In the genomic region with DNA sequence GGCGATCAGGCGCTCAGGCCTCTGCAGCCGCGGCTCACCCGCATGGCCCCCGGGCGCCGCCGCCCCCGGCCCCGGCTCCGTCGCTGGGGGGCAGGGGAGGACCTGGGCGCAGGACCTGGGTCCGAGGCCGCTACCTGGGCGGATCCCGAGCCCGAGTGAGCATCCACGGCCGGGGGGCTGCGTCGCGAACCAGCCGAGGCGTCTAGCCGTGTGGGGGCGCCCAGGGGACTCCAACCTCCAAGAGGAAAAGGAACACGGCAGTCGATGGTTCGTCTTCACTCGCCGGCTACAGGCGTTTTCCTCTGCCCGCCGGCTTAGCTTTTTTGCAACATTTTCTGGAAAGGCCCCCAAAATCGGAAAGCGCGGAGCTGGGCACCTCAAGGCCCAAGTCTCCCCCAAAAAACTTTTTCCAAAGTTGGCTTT, we compare ENCODE assay signal across 8 cellular contexts. TPM values are rescaled to one million over a fixed set of nuclear protein-coding genes. Genes with fewer than 3 reads are reported as not detected.
DNase-seq lines count a peak whose midpoint lies in the region; ATAC-seq and TF ChIP-seq lines count a peak whose summit lies in the region.

No MANE protein-coding gene starts in this region.

- H3K79me2 ChIP-seq in trophoblast cell (ENCODE audit: control insufficient read depth, insufficient read depth, low read length, poor library complexity) = peaks cover 31% of the 10 kb centered on the region

- H3K4ac ChIP-seq in trophoblast cell (ENCODE audit: low read depth, low read length) = peak overlapping the region; percentile 21

- H4K8ac ChIP-seq in trophoblast cell (ENCODE audit: low read depth, low read length) = peak overlapping the region; percentile 71

- DNase-seq in Caco-2 (peak; percentile 53 to 55), Peyer's patch (no peak), epithelial cell of esophagus (ENCODE audit: low read depth) (peak; percentile 28), trophoblast cell (no peak), NCI-H510A treated with DMSO at 0.1 percent for 48 hours (lab: John Stamatoyannopoulos, UW) (no peak), COLO829 (ENCODE audit: low spot score) (no peak)
- no peak for DNase-seq in activated CD4-positive, alpha-beta T cell treated with anti-CD3 and anti-CD28 coated beads, Interleukin-2, amount 50 U/mL, for 48 hours

- peaks cover 12% of the 10 kb centered on the region for H3K4me1 ChIP-seq in Caco-2
- H3K4me1 ChIP-seq in Peyer's patch = peaks cover 0 to 59% (median 25%) of the 10 kb centered on the region in 4 donors
- H3K4me1 ChIP-seq in trophoblast cell (ENCODE audit: control insufficient read depth in 1 of 2, insufficient read depth in 2 of 2, low read length in 2 of 2) = peaks cover 25 to 30% of the 10 kb centered on the region in 2 experiments

- peak overlapping the region; percentile 88 for H3K4me3 Mint-ChIP-seq in Caco-2 (ENCODE audit: unreplicated experiment)

- H3K79me1 ChIP-seq in trophoblast cell (ENCODE audit: low read length) = peaks cover 50% of the 10 kb centered on the region

- H2BK12ac ChIP-seq in trophoblast cell (ENCODE audit: low read length) = no peak overlapping the region

- BruUV-seq in Caco-2 (replicated peaks; lab: Mats Ljungman, UMichigan) = no TSS peak

- H3K27me3 ChIP-seq in Caco-2 (replicated peaks; ENCODE audit: control insufficient read depth, insufficient read depth, low read length) (no peaks in the 10 kb centered on the region), Peyer's patch (peaks cover 0 to 34% of the 10 kb centered on the region in 2 donors), trophoblast cell (ENCODE audit: insufficient read depth, low read length) (no peaks in the 10 kb centered on the region)

- H3K4me2 ChIP-seq in trophoblast cell (ENCODE audit: low read length) = peak overlapping the region; percentile 86

- H3K27ac ChIP-seq in Peyer's patch (peak overlapping the region; percentile 14 to 79 (median 48)), trophoblast cell (ENCODE audit: low read depth, low read length) (no peak overlapping the region)

- H2BK5ac ChIP-seq in trophoblast cell (ENCODE audit: low read depth, low read length, poor library complexity) = peak overlapping the region; percentile 24

- H3K9me3 Mint-ChIP-seq in Caco-2 (ENCODE audit: unreplicated experiment) = no peaks in the 10 kb centered on the region

- peak overlapping the region; percentile 72 for H4K91ac ChIP-seq in trophoblast cell (ENCODE audit: low read depth, low read length)

- H3K4me3 ChIP-seq in Caco-2 (ENCODE audit: low read depth, low read length) (peak overlapping the region; percentile 93), Peyer's patch (peak overlapping the region; percentile 34 to 59 (median 52)), epithelial cell of esophagus (ENCODE audit: low read length) (peak overlapping the region; percentile 54), trophoblast cell (ENCODE audit: low read depth, low read length) (peak overlapping the region; percentile 85)

- peak overlapping the region; percentile 71 for H3K18ac ChIP-seq in trophoblast cell (ENCODE audit: low read length)

- peak overlapping the region; percentile 13 for H2AFZ ChIP-seq in trophoblast cell (ENCODE audit: insufficient read depth, low read length, poor library complexity)

- H2BK120ac ChIP-seq in trophoblast cell (ENCODE audit: insufficient read depth, low read length, poor library complexity) = peak overlapping the region; percentile 62

- H2AK5ac ChIP-seq in trophoblast cell (ENCODE audit: low read length) = peak overlapping the region; percentile 69

- H3K27ac Mint-ChIP-seq in Caco-2 (ENCODE audit: unreplicated experiment) = peak overlapping the region; percentile 87

- H3K9me3 ChIP-seq in Caco-2 (no peaks in the 10 kb centered on the region), Peyer's patch (no peaks in the 10 kb centered on the region), trophoblast cell (ENCODE audit: insufficient read depth, low read depth, low read length) (no peaks in the 10 kb centered on the region)

- H3K36me3 Mint-ChIP-seq in Caco-2 (ENCODE audit: insufficient read depth, unreplicated experiment) = peaks cover 30% of the 10 kb centered on the region

- no peaks in the 10 kb centered on the region; the same call in none of the 2 replicates for H3K36me3 ChIP-seq in Caco-2 (ENCODE audit: control insufficient read depth, insufficient read depth, low read length)
- H3K36me3 ChIP-seq in Peyer's patch = no peaks in the 10 kb centered on the region
- H3K36me3 ChIP-seq in trophoblast cell (ENCODE audit: control insufficient read depth in 1 of 2, insufficient read depth in 2 of 2, low read length in 2 of 2) = peaks cover under 1 to 3% of the 10 kb centered on the region in 2 experiments

- intact Hi-C loops in Caco-2 (cut with micrococcal nuclease; ENCODE audit: unreplicated experiment) = no loop called here

- H3K27me3 Mint-ChIP-seq in Caco-2 (ENCODE audit: insufficient read depth, unreplicated experiment) = no peaks in the 10 kb centered on the region

- H3K23ac ChIP-seq in trophoblast cell (ENCODE audit: low read length) = no peak overlapping the region

- ATAC-seq in GM21367 (IDR thresholded peaks at IDR 0.05; ENCODE audit: unreplicated experiment) = no peak

- peaks cover 19% of the 10 kb centered on the region for H3K4me1 Mint-ChIP-seq in Caco-2 (ENCODE audit: low read depth, unreplicated experiment)

- TF ChIP-seq CTCF in Caco-2 (IDR thresholded peaks at IDR 0.05; ENCODE audit: insufficient read depth in 1 of 2, low read depth in 1 of 2, low read length in 1 of 2, severe bottlenecking in 1 of 2, unreplicated experiment in 1 of 2) (peak in 1 of 2 experiments; percentile 7), Peyer's patch (IDR thresholded peaks at IDR 0.05) (no peak), epithelial cell of esophagus (IDR thresholded peaks at IDR 0.05; ENCODE audit: insufficient read depth, low read depth, low read length, missing control alignments) (no peak)

- H3K9ac ChIP-seq in trophoblast cell (ENCODE audit: low read length) = peak overlapping the region; percentile 30

- CTCF ChIA-PET in Caco-2 (lab: Charles Lee) = interaction anchor here (0.6 kb wide), 1 partner anchor 28 kb away, joined by 3 read pairs; no protein-coding TSS in a partner anchor

- POLR2A ChIA-PET in Caco-2 (lab: Charles Lee) = interaction anchor here (0.6 to 1.1 kb wide), 2 partner anchors 67 to 1437 kb away, joined by 3 to 8 read pairs; partner anchors contain the start of gene GCAT

- H3K14ac ChIP-seq in trophoblast cell (ENCODE audit: low read length) = peak overlapping the region; percentile 66

- no CpG with 5 or more reads among the region's 39 CpGs for WGBS in trophoblast cell (ENCODE audit: extremely low coverage, insufficient coverage, insufficient read length)

- TF ChIP-seq POLR2A in Peyer's patch (IDR thresholded peaks at IDR 0.05) = no peak

- peak overlapping the region; percentile 54 for H4K12ac ChIP-seq in trophoblast cell (ENCODE audit: low read depth, low read length)

RNA-seq across cellular contexts. Expression of gene PDGFB, which starts 0.7 kb away (rescaled TPM):
- total RNA-seq in Caco-2 (2022) = 7.2 and 8.3 TPM in 2 replicates
- total RNA-seq in Peyer's patch = 10 to 100 TPM in 1 of 4 donors, 1 to 10 TPM in 3; 1.8 to 10.7 (median 3.8) TPM
- 16.2 and 16.3 TPM in 2 replicates for polyA plus RNA-seq in trophoblast cell (2013)

Comparison
In these comparisons a context has a peak if more than half of its experiments do, and no peak if none do; other contexts are left out.
1. DNase-seq: peak in Caco-2 (2 of 2) and epithelial cell of esophagus (single experiment); none in Peyer's patch (0 of 3), trophoblast cell (0 of 2), NCI-H510A treated with DMSO at 0.1 percent for 48 hours (single experiment), COLO829 (single experiment) and activated CD4-positive, alpha-beta T cell treated with anti-CD3 and anti-CD28 coated beads, Interleukin-2, amount 50 U/mL, for 48 hours (0 of 2).
2. Peak in every context shown above with its lines, with median percentiles within 50 percentile points of each other: H3K4me3 ChIP-seq.